13 cellular contexts compared by ENCODE assay signal in genomic region chr2:69483024-69483423, GRCh38. TPM values are rescaled to one million over a fixed set of nuclear protein-coding genes. Genes with fewer than 3 reads are reported as not detected.
DNase-seq lines count a peak whose midpoint lies in the region; ATAC-seq and TF ChIP-seq lines count a peak whose summit lies in the region.
"Had no signal": no experiment of that assay in that cellular context is flagged by ENCODE, and none has a peak within 500 bp of the region (broad histone marks: within the 10 kb centered on the region; RNA-seq: fewer than 3 reads in every experiment).

No MANE protein-coding gene starts in this region.

- CTCF ChIA-PET in Panc1 (lab: Charles Lee) = no interaction called here

- no peak overlapping the region for H3K4me3 Mint-ChIP-seq in activated T-cell treated with anti-CD3 and anti-CD28 coated beads, Interleukin-2, amount 50 U/mL, for 4 hours
- H3K4me3 Mint-ChIP-seq: activated CD8-positive, alpha-beta T cell treated with anti-CD3 and anti-CD28 coated beads for 36 hours; activated naive CD4-positive, alpha-beta T cell treated with anti-CD3 and anti-CD28 coated beads for 36 hours had no signal

- H3K9me3 Mint-ChIP-seq in activated T-cell treated with anti-CD3 and anti-CD28 coated beads, Interleukin-2, amount 50 U/mL, for 4 hours = no peaks in the 10 kb centered on the region
- H3K9me3 Mint-ChIP-seq: activated CD8-positive, alpha-beta T cell treated with anti-CD3 and anti-CD28 coated beads for 36 hours; activated naive CD4-positive, alpha-beta T cell treated with anti-CD3 and anti-CD28 coated beads for 36 hours; IgD-negative memory B cell had no signal

- no peaks in the 10 kb centered on the region for H3K4me1 ChIP-seq in Panc1 (ENCODE audit: control insufficient read depth, insufficient read depth, low read length)
- H3K4me1 ChIP-seq in stomach = peaks cover 5 to 28% (median 18%) of the 10 kb centered on the region in 4 donors
- no peaks in the 10 kb centered on the region for H3K4me1 ChIP-seq in tibial nerve

- no peak for TF ChIP-seq CTCF in Panc1 (IDR thresholded peaks at IDR 0.05)
- no peak for TF ChIP-seq CTCF in stomach (IDR thresholded peaks at IDR 0.05)
- TF ChIP-seq CTCF in tibial nerve (IDR thresholded peaks at IDR 0.05) = no peak

- TF ChIP-seq EP300 in stomach (IDR thresholded peaks at IDR 0.05) = no peak
- TF ChIP-seq EP300 in tibial nerve (IDR thresholded peaks at IDR 0.05) = no peak

- H3K27me3 Mint-ChIP-seq in activated T-cell treated with anti-CD3 and anti-CD28 coated beads, Interleukin-2, amount 50 U/mL, for 4 hours (ENCODE audit: low read depth) = no peaks in the 10 kb centered on the region
- H3K27me3 Mint-ChIP-seq: activated CD8-positive, alpha-beta T cell treated with anti-CD3 and anti-CD28 coated beads for 36 hours had no signal

- H3K9me3 ChIP-seq in Panc1 (ENCODE audit: control insufficient read depth, insufficient read depth, low read depth, low read length) = no peaks in the 10 kb centered on the region
- no peaks in the 10 kb centered on the region for H3K9me3 ChIP-seq in stomach
- no peaks in the 10 kb centered on the region for H3K9me3 ChIP-seq in tibial nerve

- H3K27ac ChIP-seq in Panc1 (ENCODE audit: low read length) (no peak overlapping the region), stomach (peak overlapping the region in 3 of 5 donors; percentile 5 to 71 (median 54)), tibial nerve (no peak overlapping the region)
- H3K27ac ChIP-seq: epithelial cell of prostate had no signal

- 34 to 60% (median 53%) methylated on average over 4 of the region's 4 CpGs for WGBS in stomach, 5 donors
- WGBS in tibial nerve, 2 donors = 56 to 60% methylated on average over 4 of the region's 4 CpGs

- ATAC-seq in activated T-cell treated with anti-CD3 and anti-CD28 coated beads, Interleukin-2, amount 50 U/mL, for 4 hours = peak; percentile 14 to 58
- ATAC-seq in Panc1 (no peak), HG03342 (IDR thresholded peaks at IDR 0.05; ENCODE audit: unreplicated experiment) (no peak)
- ATAC-seq: activated CD8-positive, alpha-beta T cell treated with anti-CD3 and anti-CD28 coated beads for 36 hours had no signal

- 0 out of 2 replicates have a peak, but pooled peaks cover 4% of the 10 kb centered on the region for H3K36me3 ChIP-seq in Panc1 (ENCODE audit: control insufficient read depth, insufficient read depth, low read length)
- H3K36me3 ChIP-seq in stomach = peaks cover 4 to 47% (median 38%) of the 10 kb centered on the region in 4 donors
- H3K36me3 ChIP-seq in tibial nerve = peaks cover 0 to 53% (median 0%) of the 10 kb centered on the region in 3 donors

- H3K27me3 ChIP-seq in Panc1 (ENCODE audit: control insufficient read depth, insufficient read depth, low read length) (no peaks in the 10 kb centered on the region), stomach (no peaks in the 10 kb centered on the region), tibial nerve (no peaks in the 10 kb centered on the region)

- peaks cover 19% of the 10 kb centered on the region for H3K4me1 Mint-ChIP-seq in activated T-cell treated with anti-CD3 and anti-CD28 coated beads, Interleukin-2, amount 50 U/mL, for 4 hours (ENCODE audit: low read depth)

- peaks cover 36% of the 10 kb centered on the region for H3K36me3 Mint-ChIP-seq in activated T-cell treated with anti-CD3 and anti-CD28 coated beads, Interleukin-2, amount 50 U/mL, for 4 hours (ENCODE audit: insufficient read depth)
- H3K36me3 Mint-ChIP-seq: IgD-negative memory B cell had no signal

- TF ChIP-seq POLR2A in stomach (IDR thresholded peaks at IDR 0.05) (no peak), tibial nerve (IDR thresholded peaks at IDR 0.05) (no peak)

- POLR2A ChIA-PET in Panc1 (lab: Charles Lee) = no interaction called here

- H3K4me3 ChIP-seq in Panc1 (ENCODE audit: low read depth in 2 of 2, low read length in 2 of 2) = no peak overlapping the region
- no peak overlapping the region for H3K4me3 ChIP-seq in stomach
- no peak overlapping the region for H3K4me3 ChIP-seq in tibial nerve

- intact Hi-C loops in Panc1 (cut with micrococcal nuclease; ENCODE audit: unreplicated experiment) (no loop called here), stomach (cut with DNase I; ENCODE audit: low total_unique reads) (no loop called here)

- in situ Hi-C loops in Panc1 (cut with HindIII; ENCODE audit: low pct_unique_long_range_greater_than_20kb, low sequenced_read_pairs) = no loop called here

- TSS peak; percentile 4 for BruUV-seq in Panc1 (replicated peaks; lab: Mats Ljungman, UMichigan)

- DNase-seq in activated T-cell treated with anti-CD3 and anti-CD28 coated beads, Interleukin-2, amount 50 U/mL, for 4 hours = no peak
- DNase-seq in activated T-cell treated with anti-CD3 and anti-CD28 coated beads for 4 hours (no peak), Panc1 (ENCODE audit: low read depth, low spot score) (no peak), glomerular endothelial cell (ENCODE audit: extremely low read depth, low read depth, low spot score) (peak; percentile 16), stomach (no peak), NCI-H2081 treated with DMSO at 0.1 percent for 48 hours (lab: John Stamatoyannopoulos, UW) (no peak), tibial nerve (ENCODE audit: low spot score in 2 of 2) (no peak)
- DNase-seq: activated CD8-positive, alpha-beta T cell treated with anti-CD3 and anti-CD28 coated beads for 36 hours; activated naive CD4-positive, alpha-beta T cell treated with anti-CD3 and anti-CD28 coated beads for 36 hours; caudate nucleus had no signal

RNA-seq across cellular contexts. Expression of gene NFU1, which starts 45.8 kb away (rescaled TPM):
- 10 to 100 TPM; 23.8 to 26.4 (median 25.4) TPM for total RNA-seq in activated T-cell treated with anti-CD3 and anti-CD28 coated beads, Interleukin-2, amount 50 U/mL, for 4 hours
- total RNA-seq in Panc1 (2021; ENCODE audit: unreplicated experiment) = 42.9 TPM
- polyA plus RNA-seq in Panc1 (2012; ENCODE audit: insufficient read length) = 25.5 TPM
- total RNA-seq in glomerular endothelial cell = 34.3 and 36.3 TPM in 2 replicates
- 10 to 100 TPM; 14.7 to 41.9 (median 22.2) TPM for total RNA-seq in stomach
- 10 to 100 TPM; 51.9 to 62.7 (median 56.3) TPM for polyA plus RNA-seq in stomach
- 10 to 100 TPM; 32.0 to 48.1 (median 40.9) TPM for total RNA-seq in tibial nerve

Comparison
In these comparisons a context has a peak if more than half of its experiments do, and no peak if none do; other contexts are left out.
1. ATAC-seq: peak in activated T-cell treated with anti-CD3 and anti-CD28 coated beads, Interleukin-2, amount 50 U/mL, for 4 hours (2 of 2); none in Panc1 (single experiment) and HG03342 (single experiment).
2. H3K27ac ChIP-seq: peak in stomach (3 of 5); none in Panc1 (single experiment) and tibial nerve (0 of 4).